13 cellular contexts compared by ENCODE assay signal in the genomic region with DNA sequence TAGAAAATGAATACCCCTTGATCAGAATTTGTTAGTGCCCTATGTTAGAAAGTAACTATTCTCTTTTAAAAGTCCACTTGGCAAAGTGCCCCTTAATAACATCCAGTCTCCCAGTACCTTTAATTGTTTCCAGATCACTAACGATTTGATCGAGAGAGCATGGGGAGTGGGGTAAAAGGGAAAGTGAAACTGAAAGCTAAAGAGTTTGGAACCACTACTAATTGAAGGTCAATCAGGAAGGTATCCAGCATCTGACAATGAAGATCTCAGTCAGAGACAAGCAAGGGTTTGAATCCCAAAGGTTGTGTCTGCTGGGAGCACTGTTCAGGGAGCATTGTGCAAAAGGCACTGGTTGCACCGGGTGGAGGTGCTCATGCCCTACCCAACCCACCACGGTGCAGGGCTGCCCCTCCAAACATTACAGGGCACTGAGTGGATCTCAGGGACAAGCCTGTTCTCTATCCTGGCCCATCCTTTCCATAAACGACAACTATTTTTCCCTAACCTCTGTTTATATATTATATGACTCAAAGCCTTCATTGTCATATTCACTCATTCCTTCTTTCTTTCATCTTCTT. TPM values are rescaled to one million over a fixed set of nuclear protein-coding genes. Genes with fewer than 3 reads are reported as not detected.
A peak's percentile ranks its signal among the peaks of the same experiment; 100 is the strongest.
DNase-seq lines count a peak whose midpoint lies in the region; ATAC-seq and TF ChIP-seq lines count a peak whose summit lies in the region.
"Had no signal": no experiment of that assay in that cellular context is flagged by ENCODE, and none has a peak within 500 bp of the region (broad histone marks: within the 10 kb centered on the region; RNA-seq: fewer than 3 reads in every experiment).

No MANE protein-coding gene starts in this region.

- no peaks in the 10 kb centered on the region for H3K36me3 ChIP-seq in OCI-LY3 (replicated peaks; ENCODE audit: low read depth, low read length)
- no peaks in the 10 kb centered on the region for H3K36me3 ChIP-seq in stomach smooth muscle (ENCODE audit: control insufficient read depth in 2 of 2, insufficient read depth in 2 of 2, low read length in 2 of 2)
- no peaks in the 10 kb centered on the region for H3K36me3 ChIP-seq in CD8-positive, alpha-beta T cell (ENCODE audit: insufficient read depth, low read length)

- DNase-seq in NCI-H1092 treated with DMSO at 0.1 percent for 48 hours (lab: John Stamatoyannopoulos, UW) (peak; percentile 25), NCI-H1092 (lab: John Stamatoyannopoulos, UW) (no peak), fibroblast of villous mesenchyme (ENCODE audit: low read depth) (peak; percentile 3), NCI-H524 (lab: John Stamatoyannopoulos, UW) (no peak)
- DNase-seq in CD8-positive, alpha-beta T cell, result no peak
- DNase-seq: 8988T; activated CD8-positive, alpha-beta memory T cell treated with anti-CD3 and anti-CD28 coated beads, Interleukin-2, amount 50 U/mL, for 48 hours; cerebellar nuclear complex had no signal

- H3K27me3 Mint-ChIP-seq in CD8-positive, alpha-beta T cell (ENCODE audit: low read depth), result no peaks in the 10 kb centered on the region

- H2AFZ ChIP-seq in OCI-LY3 (ENCODE audit: low read depth, low read length), result 0 out of 2 replicates have a peak overlapping the region, but pooled peaks have one; percentile 19

- no peaks in the 10 kb centered on the region for H3K4me1 Mint-ChIP-seq in CD8-positive, alpha-beta T cell (ENCODE audit: low read depth)

- no peak for ATAC-seq in CD8-positive, alpha-beta T cell
- ATAC-seq in GM18870 (IDR thresholded peaks at IDR 0.05; ENCODE audit: unreplicated experiment), result no peak

- peaks cover 6% of the 10 kb centered on the region for H3K4me1 ChIP-seq in OCI-LY3 (ENCODE audit: low read length)
- no peaks in the 10 kb centered on the region for H3K4me1 ChIP-seq in stomach smooth muscle (ENCODE audit: control insufficient read depth, insufficient read depth, low read length)
- no peaks in the 10 kb centered on the region for H3K4me1 ChIP-seq in CD8-positive, alpha-beta T cell (ENCODE audit: insufficient read depth, low read length)

- peak overlapping the region; percentile 1; the same call in 1 of the 2 replicates for H3K4me2 ChIP-seq in OCI-LY3 (ENCODE audit: low read length)

- H4K20me1 ChIP-seq in OCI-LY3 (ENCODE audit: insufficient read depth, low read length), result no peaks in the 10 kb centered on the region

- H3K4me3 ChIP-seq in OCI-LY3 (ENCODE audit: low read length) (no peak overlapping the region), fibroblast of villous mesenchyme (ENCODE audit: low read depth, low read length) (peak overlapping the region; percentile 39), stomach smooth muscle (ENCODE audit: low read length in 2 of 2) (peak overlapping the region; percentile 32 to 44)
- no peak overlapping the region for H3K4me3 ChIP-seq in CD8-positive, alpha-beta T cell (ENCODE audit: low read depth, low read length)

- CTCF ChIA-PET in CD8-positive, alpha-beta T cell (lab: Charles Lee), result no interaction called here

- no peak for TF ChIP-seq CTCF in OCI-LY3 (IDR thresholded peaks at IDR 0.05; ENCODE audit: low read depth, low read length)
- TF ChIP-seq CTCF in fibroblast of villous mesenchyme (IDR thresholded peaks at IDR 0.05; ENCODE audit: insufficient read depth, low read depth, low read length), result no peak
- TF ChIP-seq CTCF in CD8-positive, alpha-beta T cell (IDR thresholded peaks at IDR 0.05), result no peak

- H3K9me3 ChIP-seq in OCI-LY3 (ENCODE audit: insufficient read depth, low read length) (0 out of 2 replicates have a peak, but pooled peaks cover 5% of the 10 kb centered on the region), stomach smooth muscle (ENCODE audit: control insufficient read depth in 2 of 2, low read length in 2 of 2) (no peaks in the 10 kb centered on the region)
- no peaks in the 10 kb centered on the region for H3K9me3 ChIP-seq in CD8-positive, alpha-beta T cell (ENCODE audit: low read length)

- POLR2A ChIA-PET in CD8-positive, alpha-beta T cell (lab: Charles Lee), result no interaction called here

- H3K9ac ChIP-seq in OCI-LY3 (ENCODE audit: low read length) (no peak overlapping the region), stomach smooth muscle (ENCODE audit: low read length in 2 of 2) (no peak overlapping the region)

- no peaks in the 10 kb centered on the region for H3K36me3 Mint-ChIP-seq in CD8-positive, alpha-beta T cell

- H3K4me3 Mint-ChIP-seq in CD8-positive, alpha-beta T cell, result no peak overlapping the region

- H3K27ac ChIP-seq in OCI-LY3 (ENCODE audit: low read length) (no peak overlapping the region), stomach smooth muscle (ENCODE audit: low read length) (no peak overlapping the region)
- H3K27ac ChIP-seq in CD8-positive, alpha-beta T cell (ENCODE audit: low read depth, low read length), result no peak overlapping the region
- H3K27ac ChIP-seq: HL-60 had no signal

- no peaks in the 10 kb centered on the region for H3K79me2 ChIP-seq in OCI-LY3 (ENCODE audit: low read length)

- intact Hi-C loops in CD8-positive, alpha-beta T cell (cut with DNase I, micrococcal nuclease), result loop anchor here in 1 of 2 experiments (10.0 kb wide), 1 partner anchor 55 kb away; no protein-coding TSS in a partner anchor

- H3K27me3 ChIP-seq in OCI-LY3 (ENCODE audit: low read depth, low read length), result no peaks in the 10 kb centered on the region
- no peaks in the 10 kb centered on the region for H3K27me3 ChIP-seq in stomach smooth muscle (ENCODE audit: control insufficient read depth in 1 of 2, insufficient read depth in 2 of 2, low read length in 2 of 2)
- no peaks in the 10 kb centered on the region for H3K27me3 ChIP-seq in CD8-positive, alpha-beta T cell (ENCODE audit: insufficient read depth, low read length)

- peaks cover 9% of the 10 kb centered on the region for H3K9me3 Mint-ChIP-seq in CD8-positive, alpha-beta T cell

- H3K27ac Mint-ChIP-seq in CD8-positive, alpha-beta T cell, result no peak overlapping the region

RNA-seq across cellular contexts. Expression of a gene that starts 14.6 kb away (rescaled TPM):
- not detected in 2 replicates for total RNA-seq in fibroblast of villous mesenchyme
- not detected for total RNA-seq in CD8-positive, alpha-beta T cell
- total RNA-seq: subcutaneous adipose tissue had no signal

Comparison
In these comparisons a context has a peak if more than half of its experiments do, and no peak if none do; other contexts are left out.
1. DNase-seq: peak in NCI-H1092 treated with DMSO at 0.1 percent for 48 hours (single experiment) and fibroblast of villous mesenchyme (single experiment); none in NCI-H1092 (single experiment), CD8-positive, alpha-beta T cell (0 of 7) and NCI-H524 (0 of 2).
2. H3K4me3 ChIP-seq: peak in fibroblast of villous mesenchyme (single experiment) and stomach smooth muscle (2 of 2); none in OCI-LY3 (single experiment) and CD8-positive, alpha-beta T cell (single experiment).